Comparison of ENCODE assay signal across 14 cellular contexts in genomic region chr3:172538368-172539264, GRCh38. TPM values are rescaled to one million over a fixed set of nuclear protein-coding genes. Genes with fewer than 3 reads are reported as not detected.
A peak's percentile ranks its signal among the peaks of the same experiment; 100 is the strongest.
DNase-seq lines count a peak whose midpoint lies in the region; ATAC-seq lines count a peak whose summit lies in the region.
"Had no signal": no experiment of that assay in that cellular context is flagged by ENCODE, and none has a peak within 500 bp of the region (broad histone marks: within the 10 kb centered on the region; RNA-seq: fewer than 3 reads in every experiment).

No MANE protein-coding gene starts in this region.

- H3K36me3 Mint-ChIP-seq in activated T-cell treated with anti-CD3 and anti-CD28 coated beads, Interleukin-2, amount 50 U/mL, for 24 hours (ENCODE audit: low read depth) = no peaks in the 10 kb centered on the region
- no peaks in the 10 kb centered on the region for H3K36me3 Mint-ChIP-seq in activated T-cell treated with anti-CD3 and anti-CD28 coated beads, Interleukin-2, amount 50 U/mL, for 4 hours (ENCODE audit: insufficient read depth)

- ATAC-seq in activated T-cell treated with anti-CD3 and anti-CD28 coated beads, Interleukin-2, amount 50 U/mL, for 4 hours = no peak
- ATAC-seq in sciatic nerve = peak; percentile 66

- H3K27me3 Mint-ChIP-seq in activated T-cell treated with anti-CD3 and anti-CD28 coated beads, Interleukin-2, amount 50 U/mL, for 24 hours = no peaks in the 10 kb centered on the region
- no peaks in the 10 kb centered on the region for H3K27me3 Mint-ChIP-seq in activated T-cell treated with anti-CD3 and anti-CD28 coated beads, Interleukin-2, amount 50 U/mL, for 4 hours (ENCODE audit: low read depth)

- H3K4me1 Mint-ChIP-seq in activated T-cell treated with anti-CD3 and anti-CD28 coated beads, Interleukin-2, amount 50 U/mL, for 24 hours (ENCODE audit: low read depth) = peaks cover 42% of the 10 kb centered on the region
- H3K4me1 Mint-ChIP-seq in activated T-cell treated with anti-CD3 and anti-CD28 coated beads, Interleukin-2, amount 50 U/mL, for 4 hours (ENCODE audit: low read depth) = peaks cover 39% of the 10 kb centered on the region

- no peaks in the 10 kb centered on the region for H3K9me3 Mint-ChIP-seq in activated T-cell treated with anti-CD3 and anti-CD28 coated beads, Interleukin-2, amount 50 U/mL, for 24 hours
- peaks cover 3% of the 10 kb centered on the region for H3K9me3 Mint-ChIP-seq in activated T-cell treated with anti-CD3 and anti-CD28 coated beads, Interleukin-2, amount 50 U/mL, for 4 hours

- peak overlapping the region; percentile 78 for H3K27ac Mint-ChIP-seq in activated T-cell treated with anti-CD3 and anti-CD28 coated beads, Interleukin-2, amount 50 U/mL, for 24 hours

- no peak overlapping the region for H3K4me3 Mint-ChIP-seq in activated T-cell treated with anti-CD3 and anti-CD28 coated beads, Interleukin-2, amount 50 U/mL, for 24 hours
- no peak overlapping the region for H3K4me3 Mint-ChIP-seq in activated T-cell treated with anti-CD3 and anti-CD28 coated beads, Interleukin-2, amount 50 U/mL, for 4 hours

- DNase-seq in activated T-cell treated with anti-CD3 and anti-CD28 coated beads, Interleukin-2, amount 50 U/mL, for 24 hours = no peak
- no peak for DNase-seq in activated T-cell treated with anti-CD3 and anti-CD28 coated beads, Interleukin-2, amount 50 U/mL, for 4 hours
- DNase-seq in HT1080 (ENCODE audit: low read depth) = peak; percentile 38
- peak; percentile 68 to 91 for DNase-seq in dermis microvascular lymphatic vessel endothelial cell (ENCODE audit: low read depth in 2 of 2)
- no peak for DNase-seq in sciatic nerve (ENCODE audit: low spot score)
- DNase-seq in cortex of kidney (lab: John Stamatoyannopoulos, UW) = no peak
- DNase-seq in NCI-H2029 (lab: John Stamatoyannopoulos, UW) = no peak
- DNase-seq in stimulated activated CD4-positive, alpha-beta T cell treated with anti-CD3 and anti-CD28 coated beads, Interleukin-4, amount 100 ng/mL, for 24 hours = no peak
- DNase-seq: KG1, NCI-H1417 treated with DMSO at 0.1 percent for 48 hours, NCI-H226, thyroid gland had no signal

- intact Hi-C loops in sciatic nerve (cut with DNase I) = no loop called here

RNA-seq across cellular contexts. Expression of gene TNFSF10, which starts 15.4 kb away (rescaled TPM):
- 10 to 100 TPM; 12.9 to 24.3 (median 18.8) TPM for total RNA-seq in activated T-cell treated with anti-CD3 and anti-CD28 coated beads, Interleukin-2, amount 50 U/mL, for 4 hours
- not detected in 2 replicates for total RNA-seq in HT1080 (2014; rRNA removed; shearing (Covaris generic))
- polyA plus RNA-seq in HT1080 (2015; cell fraction: cytosol; rRNA removed) = 0.09 and 0.15 TPM in 2 replicates
- 0.07 and 0.08 TPM in 2 replicates for polyA plus RNA-seq in HT1080 (2015; cell fraction: nucleus; rRNA removed)
- 53.9 and 84.3 TPM in 2 replicates for total RNA-seq in dermis microvascular lymphatic vessel endothelial cell
- total RNA-seq in sciatic nerve = 36.5 TPM
- total RNA-seq: chondrocyte, SK-MEL-5 had no signal

Comparison
In these comparisons a context has a peak if more than half of its experiments do, and no peak if none do; other contexts are left out.
1. DNase-seq: peak in HT1080 (single experiment) and dermis microvascular lymphatic vessel endothelial cell (2 of 2); none in activated T-cell treated with anti-CD3 and anti-CD28 coated beads, Interleukin-2, amount 50 U/mL, for 24 hours (single experiment), activated T-cell treated with anti-CD3 and anti-CD28 coated beads, Interleukin-2, amount 50 U/mL, for 4 hours (single experiment), sciatic nerve (single experiment), cortex of kidney (single experiment), NCI-H2029 (single experiment) and stimulated activated CD4-positive, alpha-beta T cell treated with anti-CD3 and anti-CD28 coated beads, Interleukin-4, amount 100 ng/mL, for 24 hours (single experiment).
2. RNA of gene TNFSF10, which starts 15.4 kb away (total RNA-seq): 53.9 to 84.3 TPM in dermis microvascular lymphatic vessel endothelial cell, 36.5 TPM in sciatic nerve (single experiment) and 12.9 to 24.3 TPM in activated T-cell treated with anti-CD3 and anti-CD28 coated beads, Interleukin-2, amount 50 U/mL, for 4 hours; not detected in HT1080; every median in the first group is over 10 times any median in the second.